Comparison of ENCODE assay signal across 9 cellular contexts in genomic region chr17:63997341-63998048, GRCh38. TPM values are rescaled to one million over a fixed set of nuclear protein-coding genes. Genes with fewer than 3 reads are reported as not detected.
DNase-seq lines count a peak whose midpoint lies in the region; ATAC-seq and TF ChIP-seq lines count a peak whose summit lies in the region.
"Had no signal": no experiment of that assay in that cellular context is flagged by ENCODE, and none has a peak within 500 bp of the region (broad histone marks: within the 10 kb centered on the region; RNA-seq: fewer than 3 reads in every experiment).

No MANE protein-coding gene starts in this region.

- H2AFZ ChIP-seq in OCI-LY3 (ENCODE audit: low read depth, low read length): peak overlapping the region; percentile 73
- peak overlapping the region; percentile 99 for H2AFZ ChIP-seq in neuronal stem cell (ENCODE audit: low read length)

- peaks cover 8% of the 10 kb centered on the region for H3K36me3 Mint-ChIP-seq in endothelial cell (ENCODE audit: low read depth, unreplicated experiment)

- H3K9me3 ChIP-seq in BLaER1 treated with 17β-estradiol and CSF1 and Interleukin-3, amounts not matched to agents 10 nM and 100 nM (replicated peaks in 1 of 11): no peaks in the 10 kb centered on the region
- H3K9me3 ChIP-seq in OCI-LY3 (ENCODE audit: insufficient read depth, low read length) (no peaks in the 10 kb centered on the region), neuronal stem cell (replicated peaks in 1 of 2; ENCODE audit: control insufficient read depth in 2 of 2, insufficient read depth in 1 of 2, low read depth in 1 of 2, low read length in 2 of 2) (peaks cover 0 to 2% of the 10 kb centered on the region in 2 donors)
- H3K9me3 ChIP-seq: mucosa of descending colon had no signal

- H2BK5ac ChIP-seq in neuronal stem cell (ENCODE audit: low read length): no peak overlapping the region

- no peak overlapping the region for H3K23ac ChIP-seq in neuronal stem cell (ENCODE audit: low read depth, low read length, poor library complexity)

- H4K20me1 ChIP-seq in BLaER1 treated with 17β-estradiol and CSF1 and Interleukin-3, amounts not matched to agents 10 nM and 100 nM: no peaks in the 10 kb centered on the region; a peak in 1 of 22 replicates
- H4K20me1 ChIP-seq in OCI-LY3 (ENCODE audit: insufficient read depth, low read length): no peaks in the 10 kb centered on the region

- H3K27me3 Mint-ChIP-seq in endothelial cell (ENCODE audit: unreplicated experiment): peaks cover 17% of the 10 kb centered on the region

- peak overlapping the region; percentile 61 to 82 (median 67) for H3K4me3 ChIP-seq in BLaER1 treated with 17β-estradiol and CSF1 and Interleukin-3, amounts not matched to agents 10 nM and 100 nM
- H3K4me3 ChIP-seq in OCI-LY3 (ENCODE audit: low read length) (peak overlapping the region; percentile 86), neuronal stem cell (ENCODE audit: low read length in 2 of 2) (peak overlapping the region; percentile 67 to 88)
- H3K4me3 ChIP-seq: mucosa of descending colon had no signal

- H2BK120ac ChIP-seq in neuronal stem cell (ENCODE audit: low read depth, low read length): no peak overlapping the region

- no peak overlapping the region for H3K4ac ChIP-seq in neuronal stem cell (ENCODE audit: low read length)

- no peak overlapping the region for H2BK15ac ChIP-seq in neuronal stem cell (ENCODE audit: low read length)

- H3K79me2 ChIP-seq in OCI-LY3 (ENCODE audit: low read length): no peaks in the 10 kb centered on the region

- peaks cover 59 to 80% (median 71%) of the 10 kb centered on the region in 10 experiments for H3K4me1 ChIP-seq in BLaER1 treated with 17β-estradiol and CSF1 and Interleukin-3, amounts not matched to agents 10 nM and 100 nM
- H3K4me1 ChIP-seq in OCI-LY3 (ENCODE audit: low read length) (peaks cover 9% of the 10 kb centered on the region), neuronal stem cell (ENCODE audit: control insufficient read depth in 2 of 2, insufficient read depth in 1 of 2, low read depth in 1 of 2, low read length in 2 of 2) (peaks cover 0 to 6% of the 10 kb centered on the region in 2 donors)

- H4K91ac ChIP-seq in neuronal stem cell (ENCODE audit: low read depth, low read length, poor library complexity): no peak overlapping the region

- peak overlapping the region in 6 of 11 experiments; percentile 14 to 50 (median 32); a peak in 6 of 22 replicates for H3K27ac ChIP-seq in BLaER1 treated with 17β-estradiol and CSF1 and Interleukin-3, amounts not matched to agents 10 nM and 100 nM
- H3K27ac ChIP-seq in OCI-LY3 (ENCODE audit: low read length): no peak overlapping the region
- H3K27ac ChIP-seq in neuronal stem cell (replicated peaks; ENCODE audit: low read length): no peak overlapping the region

- DNase-seq in endothelial cell (ENCODE audit: low spot score): peak; percentile 72
- no peak for DNase-seq in neuronal stem cell (ENCODE audit: low spot score)
- DNase-seq in ecto neural progenitor cell (ENCODE audit: low spot score): no peak

- H3K27ac Mint-ChIP-seq in endothelial cell (ENCODE audit: unreplicated experiment): peak overlapping the region; percentile 95

- peak overlapping the region; percentile 92 for H3K4me3 Mint-ChIP-seq in endothelial cell (ENCODE audit: unreplicated experiment)

- no peaks in the 10 kb centered on the region for H3K9me3 Mint-ChIP-seq in endothelial cell (ENCODE audit: unreplicated experiment)

- no peak overlapping the region for H3K14ac ChIP-seq in neuronal stem cell (ENCODE audit: low read length)

- ATAC-seq in GM19395 (IDR thresholded peaks at IDR 0.05; ENCODE audit: unreplicated experiment) (no peak), GM18861 (IDR thresholded peaks at IDR 0.05; ENCODE audit: unreplicated experiment) (no peak), HG02610 (IDR thresholded peaks at IDR 0.05; ENCODE audit: unreplicated experiment) (no peak)

- H3K9ac ChIP-seq in BLaER1 treated with 17β-estradiol and CSF1 and Interleukin-3, amounts not matched to agents 10 nM and 100 nM: peak overlapping the region in 10 of 11 experiments; percentile 53 to 76 (median 68); a peak in 19 of 22 replicates
- H3K9ac ChIP-seq in OCI-LY3 (ENCODE audit: low read length) (peak overlapping the region; percentile 36; the same call in 1 of the 2 replicates), neuronal stem cell (ENCODE audit: low read depth, low read length, poor library complexity) (no peak overlapping the region)

- peak overlapping the region; percentile 81 to 98 (median 93) for H3K4me2 ChIP-seq in BLaER1 treated with 17β-estradiol and CSF1 and Interleukin-3, amounts not matched to agents 10 nM and 100 nM
- H3K4me2 ChIP-seq in OCI-LY3 (ENCODE audit: low read length) (peak overlapping the region; percentile 98), neuronal stem cell (ENCODE audit: insufficient read depth, low read length, poor library complexity, severe bottlenecking) (peak overlapping the region; percentile 86)

- no peaks in the 10 kb centered on the region for H3K27me3 ChIP-seq in BLaER1 treated with 17β-estradiol and CSF1 and Interleukin-3, amounts not matched to agents 10 nM and 100 nM
- H3K27me3 ChIP-seq in OCI-LY3 (ENCODE audit: low read depth, low read length) (peaks cover 36% of the 10 kb centered on the region), neuronal stem cell (ENCODE audit: control insufficient read depth in 3 of 3, insufficient read depth in 3 of 3, low read depth in 1 of 3, low read length in 3 of 3) (peaks cover 0 to 30% (median 24%) of the 10 kb centered on the region in 3 experiments)

- no peak overlapping the region for H4K8ac ChIP-seq in neuronal stem cell (ENCODE audit: low read depth, low read length)

- no peak overlapping the region for H2AK5ac ChIP-seq in neuronal stem cell (ENCODE audit: low read depth, low read length)

- TF ChIP-seq CTCF in OCI-LY3 (IDR thresholded peaks at IDR 0.05; ENCODE audit: low read depth, low read length) (no peak), endothelial cell (IDR thresholded peaks at IDR 0.05; ENCODE audit: unreplicated experiment) (no peak)

- no peak overlapping the region for H2BK12ac ChIP-seq in neuronal stem cell (ENCODE audit: low read length)

- H3K36me3 ChIP-seq in BLaER1 treated with 17β-estradiol and CSF1 and Interleukin-3, amounts not matched to agents 10 nM and 100 nM: peaks cover 0 to 16% (median 4%) of the 10 kb centered on the region in 11 experiments; a peak in 11 of 22 replicates
- H3K36me3 ChIP-seq in OCI-LY3 (replicated peaks; ENCODE audit: low read depth, low read length) (no peaks in the 10 kb centered on the region), neuronal stem cell (replicated peaks in 1 of 2; ENCODE audit: control insufficient read depth in 2 of 2, insufficient read depth in 2 of 2, low read length in 2 of 2) (no peaks in the 10 kb centered on the region)

- WGBS in neuronal stem cell (ENCODE audit: extremely low coverage in 2 of 2, insufficient read length in 2 of 2, insufficient replicate concordance in 1 of 2), 2 donors: no CpG with 5 or more reads among the region's 19 CpGs

- H3K4me1 Mint-ChIP-seq in endothelial cell (ENCODE audit: unreplicated experiment): peaks cover 37% of the 10 kb centered on the region

- H3K79me1 ChIP-seq in neuronal stem cell (ENCODE audit: low read depth, low read length): no peaks in the 10 kb centered on the region

- H3K18ac ChIP-seq in neuronal stem cell (ENCODE audit: low read length): no peak overlapping the region

RNA-seq across cellular contexts. Expression of gene PRR29, which starts 0.7 kb away (rescaled TPM):
- 25.3 TPM for total RNA-seq in endothelial cell (ENCODE audit: unreplicated experiment)
- polyA plus RNA-seq in neuronal stem cell (2013, experiment 1 of 2): 0.43 TPM
- polyA plus RNA-seq in neuronal stem cell (2013, experiment 2 of 2): 0.57 TPM
- total RNA-seq: mucosa of descending colon had no signal

RNA-seq across cellular contexts. Expression of gene ICAM2, which starts 22.9 kb away (rescaled TPM):
- 52.1 TPM for total RNA-seq in endothelial cell (ENCODE audit: unreplicated experiment)
- polyA plus RNA-seq in neuronal stem cell (2013, experiment 1 of 2): 0.10 TPM
- polyA plus RNA-seq in neuronal stem cell (2013, experiment 2 of 2): not detected

RNA-seq across cellular contexts. Expression of gene SCN4A, which starts 24.8 kb away (rescaled TPM):
- total RNA-seq in endothelial cell (ENCODE audit: unreplicated experiment): 0.95 TPM
- polyA plus RNA-seq in neuronal stem cell (2013, experiment 1 of 2): 3.9 TPM
- polyA plus RNA-seq in neuronal stem cell (2013, experiment 2 of 2): 3.8 TPM

Comparison
In these comparisons a context has a peak if more than half of its experiments do, and no peak if none do; other contexts are left out.
1. H3K27ac ChIP-seq: peak in BLaER1 treated with 17β-estradiol and CSF1 and Interleukin-3, amounts not matched to agents 10 nM and 100 nM (6 of 11); none in OCI-LY3 (single experiment) and neuronal stem cell (single experiment).
2. Peak in every context shown above with its lines, with median percentiles within 50 percentile points of each other: H3K4me2 ChIP-seq and H3K4me3 ChIP-seq.